31 cellular contexts compared by ENCODE assay signal in genomic region chr3:23942546-23942945, GRCh38. TPM values are rescaled to one million over a fixed set of nuclear protein-coding genes. Genes with fewer than 3 reads are reported as not detected.
DNase-seq lines count a peak whose midpoint lies in the region; ATAC-seq, FAIRE-seq and TF ChIP-seq lines count a peak whose summit lies in the region.
"Had no signal": no experiment of that assay in that cellular context is flagged by ENCODE, and none has a peak within 500 bp of the region (broad histone marks: within the 10 kb centered on the region; RNA-seq: fewer than 3 reads in every experiment).

No MANE protein-coding gene starts in this region.

- H3K27me3 Mint-ChIP-seq in nephron (ENCODE audit: low read depth), result peaks cover 13% of the 10 kb centered on the region
- peaks cover 17% of the 10 kb centered on the region for H3K27me3 Mint-ChIP-seq in type B pancreatic cell

- peak; percentile 25 for DNase-seq in H4 (ENCODE audit: low spot score)
- DNase-seq in SJSA1 (ENCODE audit: low read depth in 1 of 2, low spot score in 2 of 2), result peak; percentile 59 to 62
- no peak for DNase-seq in type B pancreatic cell (ENCODE audit: extremely low spot score, unreplicated experiment)
- no peak for DNase-seq in frontal cortex (ENCODE audit: low spot score in 2 of 2)
- no peak for DNase-seq in urothelium cell line (ENCODE audit: low spot score)
- DNase-seq: 8988T; ACHN; BE2C; C1 segment of cervical spinal cord; Caco-2; Calu3; CD4-positive, CD25-positive, alpha-beta regulatory T cell; CD8-positive, alpha-beta T cell; DMS 273 treated with DMSO at 0.1 percent for 48 hours; DMS153; DMS53; DMS79; DND-41; EL; GDM1 had no signal

- peak overlapping the region in 2 of 3 experiments; percentile 12 to 34 for H3K4me3 Mint-ChIP-seq in nephron
- no peak overlapping the region for H3K4me3 Mint-ChIP-seq in type B pancreatic cell
- H3K4me3 Mint-ChIP-seq: CD8-positive, alpha-beta T cell had no signal

- H3K27me3 ChIP-seq in SJSA1 (replicated peaks), result no peaks in the 10 kb centered on the region
- H3K27me3 ChIP-seq: BE2C had no signal

- H3K4me1 ChIP-seq in SJSA1 (replicated peaks), result peaks cover 25% of the 10 kb centered on the region
- H3K4me1 ChIP-seq: BE2C had no signal

- no peak overlapping the region for H3K4me3 ChIP-seq in SJSA1
- H3K4me3 ChIP-seq: BLaER1, GM12878 had no signal

- no peak overlapping the region for H3K27ac ChIP-seq in SJSA1
- H3K27ac ChIP-seq: BLaER1 had no signal

- FAIRE-seq in frontal cortex (lab: Jason Lieb, UNC) (no peak), urothelium cell line (lab: Jason Lieb, UNC) (no peak)
- FAIRE-seq: A204.1, D721Med, GM12878, GM12892, GM18507, GM19239 had no signal

- H3K4me1 Mint-ChIP-seq in nephron (peaks cover 17% of the 10 kb centered on the region), type B pancreatic cell (ENCODE audit: unreplicated experiment) (peaks cover 19% of the 10 kb centered on the region)

- H3K27ac Mint-ChIP-seq in nephron (peak overlapping the region in 1 of 3 experiments; percentile 35), type B pancreatic cell (peak overlapping the region; percentile 39)
- H3K27ac Mint-ChIP-seq: CD14-positive monocyte; CD8-positive, alpha-beta T cell had no signal

- TF ChIP-seq CTCF in nephron (IDR thresholded peaks at IDR 0.05; ENCODE audit: unreplicated experiment in 3 of 3), result no peak
- no peak for TF ChIP-seq CTCF in type B pancreatic cell (conservative IDR thresholded peaks at IDR 0.05)

- peaks cover 14% of the 10 kb centered on the region for H3K36me3 ChIP-seq in SJSA1
- H3K36me3 ChIP-seq: BE2C, BLaER1 had no signal

- H3K36me3 Mint-ChIP-seq in nephron (ENCODE audit: low read depth) (no peaks in the 10 kb centered on the region), type B pancreatic cell (no peaks in the 10 kb centered on the region)

- H3K9me3 Mint-ChIP-seq in nephron, result no peaks in the 10 kb centered on the region
- H3K9me3 Mint-ChIP-seq in type B pancreatic cell, result peaks cover 4% of the 10 kb centered on the region
- H3K9me3 Mint-ChIP-seq: CD4-positive, CD25-positive, alpha-beta regulatory T cell; CD8-positive, alpha-beta T cell had no signal

- H3K9me3 ChIP-seq in SJSA1 (replicated peaks), result no peaks in the 10 kb centered on the region
- H3K9me3 ChIP-seq: BE2C, BLaER1, Caco-2 had no signal

- no peak for ATAC-seq in GM21423 (IDR thresholded peaks at IDR 0.05; ENCODE audit: unreplicated experiment)
- no peak for ATAC-seq in GM19035 (IDR thresholded peaks at IDR 0.05; ENCODE audit: unreplicated experiment)
- ATAC-seq: CD8-positive, alpha-beta T cell; GM12878 had no signal

RNA-seq across cellular contexts. Expression of gene NR1D2, which starts 2.5 kb away (rescaled TPM):
- total RNA-seq in H4 (2014; rRNA removed; shearing (Covaris generic)), result 17.7 and 20.2 TPM in 2 replicates
- 23.4 and 37.2 TPM in 2 replicates for total RNA-seq in SJSA1 (2014; rRNA removed; shearing (Covaris generic))
- 20.6 and 23.1 TPM in 2 replicates for total RNA-seq in type B pancreatic cell (ENCODE audit: low replicate concordance)
- 39.5 TPM for total RNA-seq in frontal cortex

RNA-seq across cellular contexts. Expression of gene RPL15, which starts 25.6 kb away (rescaled TPM):
- 2,293 and 2,465 TPM in 2 replicates for total RNA-seq in H4 (2014; rRNA removed; shearing (Covaris generic))
- 846 and 1,877 TPM in 2 replicates for total RNA-seq in SJSA1 (2014; rRNA removed; shearing (Covaris generic))
- total RNA-seq in type B pancreatic cell (ENCODE audit: low replicate concordance), result 2,083 and 2,257 TPM in 2 replicates
- total RNA-seq in frontal cortex, result 2,462 TPM

RNA-seq across cellular contexts. Expression of gene NKIRAS1, which starts 25.8 kb away (rescaled TPM):
- total RNA-seq in H4 (2014; rRNA removed; shearing (Covaris generic)), result 8.2 and 11.9 TPM in 2 replicates
- 10.2 and 18.1 TPM in 2 replicates for total RNA-seq in SJSA1 (2014; rRNA removed; shearing (Covaris generic))
- 8.0 and 10.8 TPM in 2 replicates for total RNA-seq in type B pancreatic cell (ENCODE audit: low replicate concordance)
- 45.7 TPM for total RNA-seq in frontal cortex

Comparison
In these comparisons a context has a peak if more than half of its experiments do, and no peak if none do; other contexts are left out.
1. DNase-seq: peak in H4 (single experiment) and SJSA1 (2 of 2); none in type B pancreatic cell (single experiment), frontal cortex (0 of 2) and urothelium cell line (single experiment).